9 cellular contexts compared by ENCODE assay signal in the genomic region with DNA sequence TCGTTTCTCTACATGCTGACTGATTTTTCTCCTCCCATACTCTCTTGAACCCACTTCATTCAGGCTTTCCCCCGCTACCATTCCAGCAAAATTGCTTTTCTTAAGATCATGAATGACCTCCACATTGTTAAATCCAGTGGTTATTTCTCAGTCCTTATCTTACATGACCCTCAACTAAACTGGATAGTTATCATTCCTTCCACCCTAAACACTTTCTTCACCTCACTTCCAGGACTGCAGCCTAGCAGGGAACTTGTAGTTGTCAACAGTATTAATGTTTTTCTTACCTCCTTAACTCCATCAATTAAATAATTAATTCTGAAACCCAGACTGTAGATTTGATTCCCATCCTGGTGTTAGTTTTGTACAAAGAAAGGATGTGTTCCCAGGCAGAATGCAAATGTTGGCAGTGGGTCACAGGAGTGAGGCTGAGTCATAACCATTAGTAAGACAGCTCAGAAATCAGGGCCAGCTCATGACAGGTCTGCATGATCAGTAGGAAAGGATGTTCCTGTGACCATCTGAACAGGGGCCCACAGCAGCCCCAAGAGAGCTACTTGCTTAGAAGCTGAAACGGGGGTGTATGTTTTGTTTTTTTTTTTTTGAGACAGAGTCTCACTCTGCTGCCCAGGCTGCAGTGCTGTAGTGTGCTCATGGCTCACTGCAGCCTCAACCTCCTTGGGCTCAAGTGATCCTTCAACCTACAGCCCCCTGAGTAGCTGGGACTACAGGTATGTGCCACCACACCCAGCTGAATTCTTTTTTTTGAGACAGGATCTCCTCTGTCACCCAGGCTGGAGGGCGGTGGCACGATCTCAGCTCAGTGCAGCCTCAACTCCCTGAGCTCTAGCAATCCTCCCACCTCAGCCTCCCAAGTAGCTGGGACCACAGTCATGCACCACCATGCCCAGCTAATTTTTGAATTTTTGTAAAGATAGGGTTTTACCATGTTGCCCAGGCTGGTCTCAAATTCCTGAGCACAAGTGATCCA. TPM values are rescaled to one million over a fixed set of nuclear protein-coding genes. Genes with fewer than 3 reads are reported as not detected.
DNase-seq lines count a peak whose midpoint lies in the region; ATAC-seq, FAIRE-seq and TF ChIP-seq lines count a peak whose summit lies in the region.
"Had no signal": no experiment of that assay in that cellular context is flagged by ENCODE, and none has a peak within 500 bp of the region (broad histone marks: within the 10 kb centered on the region; RNA-seq: fewer than 3 reads in every experiment).

No MANE protein-coding gene starts in this region.

- H3K27ac ChIP-seq in Peyer's patch = no peak overlapping the region

- H3K4me1 ChIP-seq in Peyer's patch = no peaks in the 10 kb centered on the region

- H3K4me3 ChIP-seq in Peyer's patch = no peak overlapping the region

- DNase-seq in ACHN (peak; percentile 76), Peyer's patch (peak in 2 of 3 donors; percentile 43 to 75), glomerular visceral epithelial cell (ENCODE audit: extremely low spot score) (peak; percentile 87), urothelium cell line (ENCODE audit: low spot score) (peak; percentile 80), DMS153 (lab: John Stamatoyannopoulos, UW) (no peak)
- no peak for DNase-seq in activated effector memory CD4-positive, alpha-beta T cell treated with Interleukin-2 at 50 U/mL for 16 hours

- TF ChIP-seq CTCF in Peyer's patch (IDR thresholded peaks at IDR 0.05) = no peak

- ATAC-seq in GM18858 (IDR thresholded peaks at IDR 0.05; ENCODE audit: unreplicated experiment) (peak; percentile 66), HG02938 (IDR thresholded peaks at IDR 0.05; ENCODE audit: unreplicated experiment) (peak; percentile 70)

- FAIRE-seq in urothelium cell line (lab: Jason Lieb, UNC) = no peak
- FAIRE-seq: endometrium had no signal

- H3K36me3 ChIP-seq in Peyer's patch = no peaks in the 10 kb centered on the region

- in situ Hi-C loops in ACHN (cut with HindIII; ENCODE audit: low pct_ligation_motif_present, low pct_unique_long_range_greater_than_20kb, low sequenced_read_pairs) = no loop called here

- no peaks in the 10 kb centered on the region for H3K9me3 ChIP-seq in Peyer's patch

- TF ChIP-seq POLR2A in Peyer's patch (IDR thresholded peaks at IDR 0.05) = no peak

- no peaks in the 10 kb centered on the region for H3K27me3 ChIP-seq in Peyer's patch

RNA-seq across cellular contexts. Expression of gene BCL2L10, which starts 9.1 kb away (rescaled TPM):
- 1 to 10 TPM in 3 of 4 donors, not detected in 1; 5.1 to 9.6 (median 5.9) TPM for total RNA-seq in Peyer's patch

Comparison
In these comparisons a context has a peak if more than half of its experiments do, and no peak if none do; other contexts are left out.
1. DNase-seq: peak in ACHN (single experiment), Peyer's patch (2 of 3), glomerular visceral epithelial cell (single experiment) and urothelium cell line (single experiment); none in DMS153 (single experiment) and activated effector memory CD4-positive, alpha-beta T cell treated with Interleukin-2 at 50 U/mL for 16 hours (single experiment).